ENCODE assay signal across 20 cellular contexts in the genomic region with DNA sequence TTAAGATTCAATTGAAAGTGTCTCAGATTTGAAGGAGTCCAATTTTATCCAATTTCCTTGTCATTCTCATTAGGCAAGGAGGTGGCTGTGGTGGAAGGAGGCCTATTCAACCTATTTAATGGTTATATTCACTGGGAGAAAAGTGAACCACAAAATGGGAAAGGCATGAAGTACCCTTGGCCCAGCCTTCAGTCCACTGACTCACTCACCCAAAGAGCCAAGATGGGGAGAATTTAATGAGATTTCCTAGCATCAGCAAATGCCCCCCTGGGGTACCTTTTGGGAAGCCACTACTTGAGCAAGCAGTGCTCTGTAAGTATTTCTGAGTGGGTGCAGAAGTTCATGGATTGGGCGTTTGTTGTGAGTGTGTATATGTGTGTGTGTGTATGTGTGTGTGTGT.
A peak's percentile ranks its signal among the peaks of the same experiment; 100 is the strongest.
DNase-seq lines count a peak whose midpoint lies in the region; ATAC-seq and TF ChIP-seq lines count a peak whose summit lies in the region.
"Had no signal": no experiment of that assay in that cellular context is flagged by ENCODE, and none has a peak within 500 bp of the region (broad histone marks: within the 10 kb centered on the region; RNA-seq: fewer than 3 reads in every experiment).

No MANE protein-coding gene starts in this region.

- H3K4me3 ChIP-seq in MG63 (no peak overlapping the region), fibroblast of the aortic adventitia (ENCODE audit: low read depth, low read length) (no peak overlapping the region)
- H3K4me3 ChIP-seq: GM23338, K562 had no signal

- H3K36me3 ChIP-seq in MG63, result no peaks in the 10 kb centered on the region

- no peak for ATAC-seq in GM21390 (IDR thresholded peaks at IDR 0.05; ENCODE audit: unreplicated experiment)
- ATAC-seq: GM23338, K562, SK-N-SH treated with all-trans-retinoic acid at 6 μM for 48 hours had no signal

- no peaks in the 10 kb centered on the region for H3K27me3 ChIP-seq in MG63

- DNase-seq in MG63 (peak; percentile 40), astrocyte of the hippocampus (ENCODE audit: low read depth, low spot score) (peak; percentile 73), fibroblast of the aortic adventitia (ENCODE audit: low read depth) (peak; percentile 50), stromal cell of bone marrow (ENCODE audit: low read depth) (peak; percentile 54), AML-193 (lab: John Stamatoyannopoulos, UW) (no peak), NCI-H82 (lab: John Stamatoyannopoulos, UW) (no peak)
- DNase-seq: ACHN, DMS79 treated with DMSO at 0.1 percent for 48 hours, GDM1, HCEC 1CT, MV-4-11, NCI-H1694 treated with DMSO at 0.1 percent for 48 hours, NCI-H2227 treated with DMSO at 0.1 percent for 48 hours, NCI-H510A treated with DMSO at 0.1 percent for 48 hours, NCI-H774, SIG-M5 had no signal

- no peak for TF ChIP-seq CTCF in fibroblast of the aortic adventitia (IDR thresholded peaks at IDR 0.05; ENCODE audit: insufficient read depth, low read length)

- no peaks in the 10 kb centered on the region for H3K9me3 ChIP-seq in MG63

Comparison
In these comparisons a context has a peak if more than half of its experiments do, and no peak if none do; other contexts are left out.
1. DNase-seq: peak in MG63 (single experiment), astrocyte of the hippocampus (single experiment), fibroblast of the aortic adventitia (single experiment) and stromal cell of bone marrow (single experiment); none in AML-193 (0 of 2) and NCI-H82 (single experiment).